In the genomic region with DNA sequence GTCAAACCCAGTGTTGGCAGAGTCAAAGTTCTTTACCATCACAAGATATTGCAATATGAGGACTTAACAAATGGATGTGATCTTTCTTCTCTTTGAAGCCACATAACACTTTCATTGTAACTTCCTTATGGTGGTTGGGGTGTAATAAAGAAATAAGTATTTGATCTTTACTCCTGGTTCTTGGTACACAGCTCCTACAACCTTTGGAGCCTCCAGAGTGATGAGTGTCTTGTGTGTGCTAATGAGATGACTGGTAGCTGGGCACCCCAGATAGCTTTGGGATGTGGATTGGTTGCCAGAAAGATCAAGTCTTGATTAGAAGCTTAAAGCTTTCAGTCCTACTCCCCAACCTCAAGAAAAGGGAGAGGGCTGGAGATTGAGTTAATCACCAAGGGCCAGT, we compare ENCODE assay signal across 23 cellular contexts.
"Had no signal": no experiment of that assay in that cellular context is flagged by ENCODE, and none has a peak within 500 bp of the region (broad histone marks: within the 10 kb centered on the region; RNA-seq: fewer than 3 reads in every experiment).

No MANE protein-coding gene starts in this region.

- H3K36me3 Mint-ChIP-seq: natural killer cell had no signal

- H3K4me1 Mint-ChIP-seq: natural killer cell had no signal

- H3K4me1 ChIP-seq: foreskin keratinocyte, psoas muscle, right lobe of liver, spleen, stomach had no signal

- H3K36me3 ChIP-seq: right lobe of liver, spleen, stomach, thoracic aorta had no signal

- H3K27ac Mint-ChIP-seq: natural killer cell had no signal

- H3K9me3 Mint-ChIP-seq: natural killer cell had no signal

- H3K4me3 ChIP-seq: lung, psoas muscle, right lobe of liver, spleen, stomach, thoracic aorta had no signal

- ATAC-seq: foreskin keratinocyte, left cardiac atrium, left ventricle myocardium superior, natural killer cell, psoas muscle, right lobe of liver had no signal

- H3K27me3 ChIP-seq: right lobe of liver, spleen had no signal

- DNase-seq: central memory CD4-positive, alpha-beta T cell; effector memory CD4-positive, alpha-beta T cell; foreskin keratinocyte; kidney; left cardiac atrium; left ventricle myocardium superior; mesenchymal stem cell; natural killer cell; psoas muscle; retina; right lobe of liver; spleen; stimulated activated CD4-positive, alpha-beta T cell treated with anti-CD3 and anti-CD28 coated beads, Interleukin-15, amount 100 ng/mL, for 24 hours; stimulated activated CD4-positive, alpha-beta T cell treated with anti-CD3 and anti-CD28 coated beads, Interleukin-1b, Interleukin-23, amount 100 ng/mL, for 48 hours; stimulated activated CD4-positive, alpha-beta T cell treated with anti-CD3 and anti-CD28 coated beads, Interleukin-4, amount 100 ng/mL, for 4 hours; stimulated activated naive CD4-positive, alpha-beta T cell; stomach; substantia nigra had no signal

- H3K27ac ChIP-seq: foreskin keratinocyte, psoas muscle, right lobe of liver, spleen, stomach, thoracic aorta had no signal

- H3K4me3 Mint-ChIP-seq: natural killer cell, neural crest cell had no signal

- FAIRE-seq: endometrium, kidney, urothelium cell line had no signal

- H3K9me3 ChIP-seq: psoas muscle, right lobe of liver, spleen, stomach, thoracic aorta had no signal
